ENCODE assay signal across 13 cellular contexts in the genomic region with DNA sequence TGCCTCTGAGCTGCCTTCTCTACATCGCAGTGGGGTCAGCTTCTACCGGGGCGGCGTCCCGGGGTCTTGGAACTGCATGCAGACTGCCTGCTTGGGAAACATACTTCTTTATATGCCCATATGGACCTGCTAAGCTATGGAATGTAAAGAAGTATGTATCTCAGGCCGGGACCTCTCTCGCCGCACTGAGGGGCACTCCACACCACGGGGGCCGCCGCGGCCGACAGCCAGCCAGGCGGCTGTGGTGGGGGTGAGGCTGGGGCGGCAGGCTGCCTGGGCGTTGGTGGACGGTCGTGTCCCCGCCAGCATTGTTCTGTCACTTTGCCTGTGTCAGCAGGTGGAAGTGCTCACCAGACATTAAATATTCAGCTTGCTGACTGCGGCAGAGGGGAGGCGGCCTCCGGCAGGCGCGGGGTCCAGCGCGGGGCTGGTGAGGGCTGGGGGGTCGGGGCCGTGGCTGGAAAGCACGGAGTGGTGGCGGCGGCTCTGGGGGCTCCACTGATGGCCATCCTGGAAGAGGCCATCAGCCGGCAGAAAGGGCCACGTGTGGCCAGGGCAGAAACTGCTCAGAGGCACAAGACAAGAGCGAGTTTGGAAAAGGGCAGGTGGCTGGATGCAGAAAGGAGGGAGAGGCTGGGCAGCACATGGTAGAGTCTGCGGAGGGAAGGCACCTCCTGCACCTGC.
"Had no signal": no experiment of that assay in that cellular context is flagged by ENCODE, and none has a peak within 500 bp of the region (broad histone marks: within the 10 kb centered on the region; RNA-seq: fewer than 3 reads in every experiment).

No MANE protein-coding gene starts in this region.

- ATAC-seq: activated CD8-positive, alpha-beta T cell treated with anti-CD3 and anti-CD28 coated beads for 36 hours; foreskin keratinocyte; naive thymus-derived CD8-positive, alpha-beta T cell; T-cell had no signal

- H3K27ac ChIP-seq: foreskin keratinocyte, VCaP had no signal

- DNase-seq: activated CD4-positive, alpha-beta T cell treated with anti-CD3 and anti-CD28 coated beads for 4 hours; activated CD8-positive, alpha-beta memory T cell treated with anti-CD3 and anti-CD28 coated beads, Interleukin-2, amount 50 U/mL, for 4 hours; activated CD8-positive, alpha-beta T cell treated with anti-CD3 and anti-CD28 coated beads for 36 hours; activated naive CD8-positive, alpha-beta T cell treated with anti-CD3 and anti-CD28 coated beads, Interleukin-2, amount 10 ng/mL, durations not matched to agents 7 days and 5 days; aorta; foreskin keratinocyte; naive thymus-derived CD8-positive, alpha-beta T cell; occipital lobe; small intestine; T-cell; T1000; trophoblast cell had no signal

- H3K4me1 ChIP-seq: foreskin keratinocyte had no signal
